1 cellular context compared by ENCODE assay signal in the genomic region with DNA sequence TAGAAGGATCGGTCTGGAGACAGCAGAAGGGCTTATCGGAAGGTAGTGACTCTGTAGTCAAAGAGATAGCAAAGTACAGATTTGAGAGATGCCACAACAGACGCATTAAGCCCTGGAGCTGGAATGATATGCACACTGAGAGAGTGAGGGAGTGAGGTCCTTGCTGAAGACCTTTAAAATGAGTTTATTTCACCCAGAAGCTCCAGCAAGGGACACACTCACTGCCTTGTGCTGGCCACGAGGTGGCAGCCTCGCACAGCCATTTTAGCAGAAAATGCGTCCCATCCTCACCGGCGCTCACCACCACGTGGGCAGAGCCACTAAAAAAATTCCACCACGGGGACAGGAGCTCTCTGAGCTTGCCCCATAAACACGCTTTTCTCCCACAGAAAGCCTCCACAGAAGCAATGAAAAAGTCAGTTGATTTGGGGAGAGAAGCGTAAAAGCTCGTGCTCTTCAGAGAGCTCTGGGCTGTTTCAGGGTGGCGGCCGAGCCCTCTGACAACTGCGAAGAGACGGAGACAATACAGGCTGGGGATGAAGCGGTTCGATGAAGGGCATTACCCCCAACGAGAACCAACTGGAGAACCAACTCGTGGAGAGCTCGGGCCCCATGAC.
TF ChIP-seq lines count a peak whose summit lies in the region.

No MANE protein-coding gene starts in this region.

TF ChIP-seq in GM12878, 131 proteins besides CTCF, POLR2A, EP300 and RAD21 (continued from another document):
- TF ChIP-seq BACH1 (IDR thresholded peaks at IDR 0.05; ENCODE audit: borderline replicate concordance), result no peak
- TF ChIP-seq ZNF622 (IDR thresholded peaks at IDR 0.05), result no peak
